Comparison of ENCODE assay signal across 12 cellular contexts in the genomic region with DNA sequence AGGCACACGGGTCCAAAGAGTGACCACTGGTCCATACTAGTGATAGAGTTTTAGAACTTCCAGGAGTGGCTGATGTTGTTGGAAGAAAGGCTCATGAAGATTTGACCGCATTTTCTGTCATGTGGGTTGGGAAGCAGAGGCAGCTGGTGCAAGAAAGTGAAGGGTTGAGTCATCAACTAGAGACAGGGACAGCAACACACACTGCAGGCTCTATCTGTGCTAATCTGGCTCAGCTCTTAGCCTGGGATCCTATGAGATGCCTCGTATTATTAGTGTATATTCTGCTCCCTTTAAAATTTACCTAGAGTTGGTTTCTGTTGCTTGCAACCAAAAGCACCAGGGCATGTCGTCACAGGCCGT. TPM values are rescaled to one million over a fixed set of nuclear protein-coding genes. Genes with fewer than 3 reads are reported as not detected.
DNase-seq lines count a peak whose midpoint lies in the region; TF ChIP-seq lines count a peak whose summit lies in the region.
"Had no signal": no experiment of that assay in that cellular context is flagged by ENCODE, and none has a peak within 500 bp of the region (broad histone marks: within the 10 kb centered on the region; RNA-seq: fewer than 3 reads in every experiment).

No MANE protein-coding gene starts in this region.

- no peaks in the 10 kb centered on the region for H3K9me3 Mint-ChIP-seq in MCF 10A (ENCODE audit: unreplicated experiment)
- H3K9me3 Mint-ChIP-seq: stimulated activated memory B cell treated with anti-CD40 and anti-IgM and Interleukin-4, amounts not matched to agents 10 μg/mL and 1 μg/mL and 100 μg/mL, for 72 hours had no signal

- H3K36me3 Mint-ChIP-seq in MCF 10A (ENCODE audit: insufficient read depth, unreplicated experiment) = peaks cover 5% of the 10 kb centered on the region

- CTCF ChIA-PET in MCF 10A (lab: Yijun Ruan, JAX) = interaction anchor here (0.6 to 5.3 kb wide), 10 partner anchors 100 to 382 kb away, joined by 3 to 89 read pairs (median 3); no protein-coding TSS in a partner anchor

- H3K27me3 ChIP-seq in breast epithelium = peaks cover 0 to 7% of the 10 kb centered on the region in 2 donors
- H3K27me3 ChIP-seq in SJSA1 (replicated peaks) = no peaks in the 10 kb centered on the region

- H3K27me3 Mint-ChIP-seq in MCF 10A (ENCODE audit: insufficient read depth, unreplicated experiment) = no peaks in the 10 kb centered on the region

- intact Hi-C loops in MCF 10A (cut with micrococcal nuclease) = loop anchor here (2.0 to 5.0 kb wide), 5 partner anchors 46 to 281 kb away; no protein-coding TSS in a partner anchor
- intact Hi-C loops in breast epithelium (cut with DNase I; ENCODE audit: low total_unique reads) = loop anchor here (10.0 kb wide), 1 partner anchor 388 kb away; no protein-coding TSS in a partner anchor
- intact Hi-C loops in cardiac septum (cut with DNase I) = loop anchor here (5.0 kb wide), 1 partner anchor 256 kb away; no protein-coding TSS in a partner anchor

- H3K9me3 ChIP-seq in breast epithelium (no peaks in the 10 kb centered on the region), SJSA1 (replicated peaks) (no peaks in the 10 kb centered on the region)
- H3K9me3 ChIP-seq: gastroesophageal sphincter had no signal

- H3K4me1 ChIP-seq in breast epithelium (peaks cover 0 to 4% of the 10 kb centered on the region in 2 donors), SJSA1 (replicated peaks) (peaks cover 65% of the 10 kb centered on the region)

- BruUV-seq in MCF 10A (replicated peaks; lab: Mats Ljungman, UMichigan) = no TSS peak

- H3K27ac ChIP-seq in breast epithelium (no peak overlapping the region), SJSA1 (peak overlapping the region; percentile 47)
- H3K27ac ChIP-seq: gastroesophageal sphincter had no signal

- TF ChIP-seq POLR2A in breast epithelium (IDR thresholded peaks at IDR 0.05) = no peak

- H3K27ac Mint-ChIP-seq in MCF 10A (ENCODE audit: low read depth, unreplicated experiment) = peak overlapping the region; percentile 50
- H3K27ac Mint-ChIP-seq: B cell; stimulated activated memory B cell treated with anti-CD40 and anti-IgM and Interleukin-4, amounts not matched to agents 10 μg/mL and 1 μg/mL and 100 μg/mL, for 72 hours had no signal

- H3K4me1 Mint-ChIP-seq in MCF 10A (ENCODE audit: insufficient read depth, unreplicated experiment) = peaks cover 46% of the 10 kb centered on the region

- H3K4me3 Mint-ChIP-seq in MCF 10A (ENCODE audit: unreplicated experiment) = peak overlapping the region; percentile 37
- H3K4me3 Mint-ChIP-seq: B cell; stimulated activated memory B cell treated with anti-CD40 and anti-IgM and Interleukin-4, amounts not matched to agents 10 μg/mL and 1 μg/mL and 100 μg/mL, for 72 hours had no signal

- H3K36me3 ChIP-seq in breast epithelium (no peaks in the 10 kb centered on the region), SJSA1 (peaks cover 6% of the 10 kb centered on the region; the same call in 1 of the 2 replicates)
- H3K36me3 ChIP-seq: gastroesophageal sphincter had no signal

- DNase-seq in MCF 10A (ENCODE audit: unreplicated experiment) (peak; percentile 90), breast epithelium (ENCODE audit: low spot score in 2 of 2) (no peak), SJSA1 (ENCODE audit: low read depth in 1 of 2, low spot score in 2 of 2) (peak; percentile 69 to 76), fibroblast of villous mesenchyme (ENCODE audit: low read depth) (peak; percentile 91), T-helper 9 cell (no peak), OCI-M2 (lab: John Stamatoyannopoulos, UW; ENCODE audit: unreplicated experiment) (no peak), cardiac septum (ENCODE audit: low spot score) (no peak)
- no peak for DNase-seq in stimulated activated CD4-positive, alpha-beta T cell treated with anti-CD3 and anti-CD28 coated beads, Interleukin-2, amount 100 ng/mL, for 48 hours
- DNase-seq: activated CD4-positive, alpha-beta T cell treated with anti-CD3 and anti-CD28 coated beads for 4 hours had no signal

- H3K4me3 ChIP-seq in breast epithelium (no peak overlapping the region), SJSA1 (no peak overlapping the region), fibroblast of villous mesenchyme (ENCODE audit: low read depth, low read length) (no peak overlapping the region)
- H3K4me3 ChIP-seq: gastroesophageal sphincter had no signal

- TF ChIP-seq CTCF in MCF 10A (IDR thresholded peaks at IDR 0.05; ENCODE audit: unreplicated experiment) (no peak), breast epithelium (IDR thresholded peaks at IDR 0.05) (no peak), fibroblast of villous mesenchyme (IDR thresholded peaks at IDR 0.05; ENCODE audit: insufficient read depth, low read depth, low read length) (no peak)

- POLR2A ChIA-PET in MCF 10A (lab: Yijun Ruan, JAX) = interaction anchor here (0.7 to 1.8 kb wide), 6 partner anchors 82 to 280 kb away, joined by 3 to 6 read pairs (median 3); no protein-coding TSS in a partner anchor

RNA-seq across cellular contexts. Expression of a gene that starts 2.5 kb away (rescaled TPM):
- total RNA-seq in MCF 10A (2022) = 21.0 and 21.7 TPM in 2 replicates
- 1 to 10 TPM; 3.2 to 5.6 (median 4.6) TPM for total RNA-seq in breast epithelium
- 3.6 and 6.1 TPM in 2 replicates for total RNA-seq in SJSA1 (2014; rRNA removed; shearing (Covaris generic))
- 11.9 and 13.4 TPM in 2 replicates for total RNA-seq in fibroblast of villous mesenchyme
- 11.2 TPM for total RNA-seq in cardiac septum

Comparison
In these comparisons a context has a peak if more than half of its experiments do, and no peak if none do; other contexts are left out.
1. DNase-seq: peak in MCF 10A (single experiment), SJSA1 (2 of 2) and fibroblast of villous mesenchyme (single experiment); none in breast epithelium (0 of 2), T-helper 9 cell (single experiment), stimulated activated CD4-positive, alpha-beta T cell treated with anti-CD3 and anti-CD28 coated beads, Interleukin-2, amount 100 ng/mL, for 48 hours (0 of 2), OCI-M2 (single experiment) and cardiac septum (single experiment).